1 cellular context compared by ENCODE assay signal in the genomic region with DNA sequence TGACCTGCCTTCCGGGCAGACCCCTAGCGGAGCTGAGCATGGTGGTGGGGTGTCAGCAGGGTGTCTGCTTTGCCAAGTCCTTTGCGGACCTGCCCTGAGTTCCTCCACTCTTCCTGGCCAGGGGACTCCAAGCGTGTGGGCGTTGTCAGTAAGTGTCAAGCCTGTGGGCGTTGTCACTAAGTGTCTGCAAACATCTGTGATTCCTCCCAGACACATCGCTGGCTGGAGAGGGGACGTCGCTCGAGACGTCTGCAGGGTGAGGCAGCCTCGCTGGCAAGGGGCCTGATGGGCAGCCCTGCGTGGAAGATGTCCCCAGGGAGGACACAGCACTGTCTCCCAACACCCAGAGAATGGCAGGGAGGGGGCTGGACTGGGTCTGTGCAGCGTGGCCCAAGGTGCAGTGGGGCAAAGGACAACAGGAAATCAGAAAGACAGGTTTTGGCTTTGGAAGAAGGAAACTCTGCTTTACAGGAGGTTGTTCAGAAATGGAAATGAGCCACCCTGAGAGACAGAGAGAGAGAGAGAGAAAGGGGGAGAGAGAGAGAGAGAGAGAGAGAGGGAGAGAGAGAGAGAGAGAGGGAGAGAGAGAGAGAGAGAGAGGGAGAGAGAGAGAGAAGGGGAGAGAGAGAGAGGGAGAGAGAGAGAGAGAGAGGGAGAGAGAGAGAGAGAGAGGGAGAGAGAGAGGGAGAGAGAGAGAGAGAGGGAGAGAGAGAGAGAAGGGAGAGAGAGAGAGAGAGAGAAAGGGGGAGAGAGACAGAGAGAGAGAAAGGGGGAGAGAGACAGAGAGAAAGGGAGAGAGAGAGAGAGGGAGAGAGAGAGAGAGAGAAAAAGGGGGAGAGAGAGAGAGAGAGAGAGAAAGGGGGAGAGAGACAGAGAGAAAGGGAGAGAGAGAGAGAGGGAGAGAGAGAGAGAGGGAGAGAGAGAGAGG.
TF ChIP-seq lines count a peak whose summit lies in the region.

No MANE protein-coding gene starts in this region.

TF ChIP-seq in HEK293, 187 proteins besides CTCF, POLR2A, EP300 and RAD21 (continued from another document and continues in another):
- TF ChIP-seq, protein P1, sequence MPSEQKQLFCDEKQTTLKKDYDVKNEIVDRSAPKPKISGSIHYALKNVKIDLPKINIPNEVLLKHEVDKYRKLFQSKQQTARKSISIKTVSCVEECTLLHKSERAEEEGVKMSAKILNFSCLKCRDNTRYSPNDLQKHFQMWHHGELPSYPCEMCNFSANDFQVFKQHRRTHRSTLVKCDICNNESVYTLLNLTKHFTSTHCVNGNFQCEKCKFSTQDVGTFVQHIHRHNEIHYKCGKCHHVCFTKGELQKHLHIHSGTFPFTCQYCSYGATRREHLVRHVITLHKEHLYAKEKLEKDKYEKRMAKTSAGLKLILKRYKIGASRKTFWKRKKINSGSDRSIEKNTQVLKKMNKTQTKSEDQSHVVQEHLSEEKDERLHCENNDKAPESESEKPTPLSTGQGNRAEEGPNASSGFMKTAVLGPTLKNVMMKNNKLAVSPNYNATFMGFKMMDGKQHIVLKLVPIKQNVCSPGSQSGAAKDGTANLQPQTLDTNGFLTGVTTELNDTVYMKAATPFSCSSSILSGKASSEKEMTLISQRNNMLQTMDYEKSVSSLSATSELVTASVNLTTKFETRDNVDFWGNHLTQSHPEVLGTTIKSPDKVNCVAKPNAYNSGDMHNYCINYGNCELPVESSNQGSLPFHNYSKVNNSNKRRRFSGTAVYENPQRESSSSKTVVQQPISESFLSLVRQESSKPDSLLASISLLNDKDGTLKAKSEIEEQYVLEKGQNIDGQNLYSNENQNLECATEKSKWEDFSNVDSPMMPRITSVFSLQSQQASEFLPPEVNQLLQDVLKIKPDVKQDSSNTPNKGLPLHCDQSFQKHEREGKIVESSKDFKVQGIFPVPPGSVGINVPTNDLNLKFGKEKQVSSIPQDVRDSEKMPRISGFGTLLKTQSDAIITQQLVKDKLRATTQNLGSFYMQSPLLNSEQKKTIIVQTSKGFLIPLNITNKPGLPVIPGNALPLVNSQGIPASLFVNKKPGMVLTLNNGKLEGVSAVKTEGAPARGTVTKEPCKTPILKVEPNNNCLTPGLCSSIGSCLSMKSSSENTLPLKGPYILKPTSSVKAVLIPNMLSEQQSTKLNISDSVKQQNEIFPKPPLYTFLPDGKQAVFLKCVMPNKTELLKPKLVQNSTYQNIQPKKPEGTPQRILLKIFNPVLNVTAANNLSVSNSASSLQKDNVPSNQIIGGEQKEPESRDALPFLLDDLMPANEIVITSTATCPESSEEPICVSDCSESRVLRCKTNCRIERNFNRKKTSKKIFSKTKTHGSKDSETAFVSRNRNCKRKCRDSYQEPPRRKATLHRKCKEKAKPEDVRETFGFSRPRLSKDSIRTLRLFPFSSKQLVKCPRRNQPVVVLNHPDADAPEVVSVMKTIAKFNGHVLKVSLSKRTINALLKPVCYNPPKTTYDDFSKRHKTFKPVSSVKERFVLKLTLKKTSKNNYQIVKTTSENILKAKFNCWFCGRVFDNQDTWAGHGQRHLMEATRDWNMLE (tag by site-specific recombination; conservative IDR thresholded peaks at IDR 0.05; ENCODE audit: low read depth), result no peak
- TF ChIP-seq KLF1 (tag by site-specific recombination; IDR thresholded peaks at IDR 0.05) (peak; percentile 97), BCL11A (tag by site-specific recombination; IDR thresholded peaks at IDR 0.05; ENCODE audit: low read depth) (no peak), HOXD13 (CRISPR knock-in tag; IDR thresholded peaks at IDR 0.05; ENCODE audit: borderline replicate concordance) (no peak), ZNF548 (tag by site-specific recombination; IDR thresholded peaks at IDR 0.05) (no peak), OSR2 (tag by site-specific recombination; IDR thresholded peaks at IDR 0.05) (no peak), ZNF660 (tag by site-specific recombination; IDR thresholded peaks at IDR 0.05) (no peak), KLF10 (tag by site-specific recombination; IDR thresholded peaks at IDR 0.05) (peak; percentile 79; the same call in 1 of the 2 replicates), ZNF155 (tag by site-specific recombination; IDR thresholded peaks at IDR 0.05) (no peak), ZNF350 (tag by site-specific recombination; IDR thresholded peaks at IDR 0.05) (no peak), ZNF521 (tag by site-specific recombination; IDR thresholded peaks at IDR 0.05) (no peak), ZNF677 (tag by site-specific recombination; IDR thresholded peaks at IDR 0.05) (no peak), ZFP41 (tag by site-specific recombination; IDR thresholded peaks at IDR 0.05; ENCODE audit: borderline replicate concordance) (no peak), MZF1 (tag by site-specific recombination; IDR thresholded peaks at IDR 0.05; ENCODE audit: borderline replicate concordance) (no peak), ZXDB (tag by site-specific recombination; IDR thresholded peaks at IDR 0.05) (no peak), ZFHX2 (tag by site-specific recombination; conservative IDR thresholded peaks at IDR 0.05) (peak; percentile 96), ZNF221 (tag by site-specific recombination; IDR thresholded peaks at IDR 0.05; ENCODE audit: borderline replicate concordance) (no peak), ZNF184 (tag by site-specific recombination; IDR thresholded peaks at IDR 0.05) (no peak), ZNF48 (tag by site-specific recombination; IDR thresholded peaks at IDR 0.05) (no peak), ZNF571 (tag by site-specific recombination; IDR thresholded peaks at IDR 0.05) (no peak), ZNF701 (tag by site-specific recombination; IDR thresholded peaks at IDR 0.05) (no peak), ZFP69B (tag by site-specific recombination; IDR thresholded peaks at IDR 0.05) (no peak), ZNF658 (tag by site-specific recombination; IDR thresholded peaks at IDR 0.05) (no peak), ZNF23 (tag by site-specific recombination; IDR thresholded peaks at IDR 0.05; ENCODE audit: borderline replicate concordance) (no peak), ZNF138 (tag by site-specific recombination; IDR thresholded peaks at IDR 0.05; ENCODE audit: borderline replicate concordance) (no peak), ZNF423 (tag by site-specific recombination; IDR thresholded peaks at IDR 0.05) (no peak), ZNF621 (tag by site-specific recombination; IDR thresholded peaks at IDR 0.05) (no peak), ZNF843 (tag by site-specific recombination; IDR thresholded peaks at IDR 0.05) (no peak), ZNF76 (tag by site-specific recombination; IDR thresholded peaks at IDR 0.05; ENCODE audit: borderline replicate concordance, low read depth) (no peak; the same call in 1 of the 2 replicates), IKZF3 (tag by site-specific recombination; IDR thresholded peaks at IDR 0.05) (no peak), GLIS1 (tag by site-specific recombination; IDR thresholded peaks at IDR 0.05) (peak; percentile 90), ZNF561 (tag by site-specific recombination; IDR thresholded peaks at IDR 0.05; ENCODE audit: borderline replicate concordance) (no peak), ZNF626 (tag by site-specific recombination; IDR thresholded peaks at IDR 0.05) (no peak), MEIS1 (CRISPR knock-in tag; IDR thresholded peaks at IDR 0.05; ENCODE audit: borderline replicate concordance) (no peak), ZNF354C (tag by site-specific recombination; IDR thresholded peaks at IDR 0.05; ENCODE audit: borderline replicate concordance, low read depth) (no peak)
- TF ChIP-seq, protein P2, sequence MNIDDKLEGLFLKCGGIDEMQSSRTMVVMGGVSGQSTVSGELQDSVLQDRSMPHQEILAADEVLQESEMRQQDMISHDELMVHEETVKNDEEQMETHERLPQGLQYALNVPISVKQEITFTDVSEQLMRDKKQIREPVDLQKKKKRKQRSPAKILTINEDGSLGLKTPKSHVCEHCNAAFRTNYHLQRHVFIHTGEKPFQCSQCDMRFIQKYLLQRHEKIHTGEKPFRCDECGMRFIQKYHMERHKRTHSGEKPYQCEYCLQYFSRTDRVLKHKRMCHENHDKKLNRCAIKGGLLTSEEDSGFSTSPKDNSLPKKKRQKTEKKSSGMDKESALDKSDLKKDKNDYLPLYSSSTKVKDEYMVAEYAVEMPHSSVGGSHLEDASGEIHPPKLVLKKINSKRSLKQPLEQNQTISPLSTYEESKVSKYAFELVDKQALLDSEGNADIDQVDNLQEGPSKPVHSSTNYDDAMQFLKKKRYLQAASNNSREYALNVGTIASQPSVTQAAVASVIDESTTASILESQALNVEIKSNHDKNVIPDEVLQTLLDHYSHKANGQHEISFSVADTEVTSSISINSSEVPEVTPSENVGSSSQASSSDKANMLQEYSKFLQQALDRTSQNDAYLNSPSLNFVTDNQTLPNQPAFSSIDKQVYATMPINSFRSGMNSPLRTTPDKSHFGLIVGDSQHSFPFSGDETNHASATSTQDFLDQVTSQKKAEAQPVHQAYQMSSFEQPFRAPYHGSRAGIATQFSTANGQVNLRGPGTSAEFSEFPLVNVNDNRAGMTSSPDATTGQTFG (tag by site-specific recombination; IDR thresholded peaks at IDR 0.05; ENCODE audit: borderline replicate concordance), result no peak
- TF ChIP-seq, protein P3, sequence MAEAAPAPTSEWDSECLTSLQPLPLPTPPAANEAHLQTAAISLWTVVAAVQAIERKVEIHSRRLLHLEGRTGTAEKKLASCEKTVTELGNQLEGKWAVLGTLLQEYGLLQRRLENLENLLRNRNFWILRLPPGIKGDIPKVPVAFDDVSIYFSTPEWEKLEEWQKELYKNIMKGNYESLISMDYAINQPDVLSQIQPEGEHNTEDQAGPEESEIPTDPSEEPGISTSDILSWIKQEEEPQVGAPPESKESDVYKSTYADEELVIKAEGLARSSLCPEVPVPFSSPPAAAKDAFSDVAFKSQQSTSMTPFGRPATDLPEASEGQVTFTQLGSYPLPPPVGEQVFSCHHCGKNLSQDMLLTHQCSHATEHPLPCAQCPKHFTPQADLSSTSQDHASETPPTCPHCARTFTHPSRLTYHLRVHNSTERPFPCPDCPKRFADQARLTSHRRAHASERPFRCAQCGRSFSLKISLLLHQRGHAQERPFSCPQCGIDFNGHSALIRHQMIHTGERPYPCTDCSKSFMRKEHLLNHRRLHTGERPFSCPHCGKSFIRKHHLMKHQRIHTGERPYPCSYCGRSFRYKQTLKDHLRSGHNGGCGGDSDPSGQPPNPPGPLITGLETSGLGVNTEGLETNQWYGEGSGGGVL (tag by site-specific recombination; IDR thresholded peaks at IDR 0.05), result no peak
- TF ChIP-seq, protein P4, sequence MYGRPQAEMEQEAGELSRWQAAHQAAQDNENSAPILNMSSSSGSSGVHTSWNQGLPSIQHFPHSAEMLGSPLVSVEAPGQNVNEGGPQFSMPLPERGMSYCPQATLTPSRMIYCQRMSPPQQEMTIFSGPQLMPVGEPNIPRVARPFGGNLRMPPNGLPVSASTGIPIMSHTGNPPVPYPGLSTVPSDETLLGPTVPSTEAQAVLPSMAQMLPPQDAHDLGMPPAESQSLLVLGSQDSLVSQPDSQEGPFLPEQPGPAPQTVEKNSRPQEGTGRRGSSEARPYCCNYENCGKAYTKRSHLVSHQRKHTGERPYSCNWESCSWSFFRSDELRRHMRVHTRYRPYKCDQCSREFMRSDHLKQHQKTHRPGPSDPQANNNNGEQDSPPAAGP (tag by site-specific recombination; IDR thresholded peaks at IDR 0.05), result no peak; the same call in 1 of the 2 replicates
- TF ChIP-seq, protein P5, sequence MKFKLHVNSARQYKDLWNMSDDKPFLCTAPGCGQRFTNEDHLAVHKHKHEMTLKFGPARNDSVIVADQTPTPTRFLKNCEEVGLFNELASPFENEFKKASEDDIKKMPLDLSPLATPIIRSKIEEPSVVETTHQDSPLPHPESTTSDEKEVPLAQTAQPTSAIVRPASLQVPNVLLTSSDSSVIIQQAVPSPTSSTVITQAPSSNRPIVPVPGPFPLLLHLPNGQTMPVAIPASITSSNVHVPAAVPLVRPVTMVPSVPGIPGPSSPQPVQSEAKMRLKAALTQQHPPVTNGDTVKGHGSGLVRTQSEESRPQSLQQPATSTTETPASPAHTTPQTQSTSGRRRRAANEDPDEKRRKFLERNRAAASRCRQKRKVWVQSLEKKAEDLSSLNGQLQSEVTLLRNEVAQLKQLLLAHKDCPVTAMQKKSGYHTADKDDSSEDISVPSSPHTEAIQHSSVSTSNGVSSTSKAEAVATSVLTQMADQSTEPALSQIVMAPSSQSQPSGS (tag by site-specific recombination; IDR thresholded peaks at IDR 0.05; ENCODE audit: low read depth), result no peak
- TF ChIP-seq, protein P6, sequence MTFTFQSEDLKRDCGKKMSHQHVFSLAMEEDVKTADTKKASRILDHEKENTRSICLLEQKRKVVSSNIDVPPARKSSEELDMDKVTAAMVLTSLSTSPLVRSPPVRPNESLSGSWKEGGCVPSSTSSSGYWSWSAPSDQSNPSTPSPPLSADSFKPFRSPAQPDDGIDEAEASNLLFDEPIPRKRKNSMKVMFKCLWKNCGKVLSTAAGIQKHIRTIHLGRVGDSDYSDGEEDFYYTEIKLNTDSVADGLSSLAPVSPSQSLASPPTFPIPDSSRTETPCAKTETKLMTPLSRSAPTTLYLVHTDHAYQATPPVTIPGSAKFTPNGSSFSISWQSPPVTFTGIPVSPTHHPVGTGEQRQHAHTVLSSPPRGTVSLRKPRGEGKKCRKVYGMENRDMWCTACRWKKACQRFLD (tag by site-specific recombination; IDR thresholded peaks at IDR 0.05), result no peak
- TF ChIP-seq, protein P7, sequence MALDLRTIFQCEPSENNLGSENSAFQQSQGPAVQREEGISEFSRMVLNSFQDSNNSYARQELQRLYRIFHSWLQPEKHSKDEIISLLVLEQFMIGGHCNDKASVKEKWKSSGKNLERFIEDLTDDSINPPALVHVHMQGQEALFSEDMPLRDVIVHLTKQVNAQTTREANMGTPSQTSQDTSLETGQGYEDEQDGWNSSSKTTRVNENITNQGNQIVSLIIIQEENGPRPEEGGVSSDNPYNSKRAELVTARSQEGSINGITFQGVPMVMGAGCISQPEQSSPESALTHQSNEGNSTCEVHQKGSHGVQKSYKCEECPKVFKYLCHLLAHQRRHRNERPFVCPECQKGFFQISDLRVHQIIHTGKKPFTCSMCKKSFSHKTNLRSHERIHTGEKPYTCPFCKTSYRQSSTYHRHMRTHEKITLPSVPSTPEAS (tag by site-specific recombination; IDR thresholded peaks at IDR 0.05), result no peak
- TF ChIP-seq, protein P8, sequence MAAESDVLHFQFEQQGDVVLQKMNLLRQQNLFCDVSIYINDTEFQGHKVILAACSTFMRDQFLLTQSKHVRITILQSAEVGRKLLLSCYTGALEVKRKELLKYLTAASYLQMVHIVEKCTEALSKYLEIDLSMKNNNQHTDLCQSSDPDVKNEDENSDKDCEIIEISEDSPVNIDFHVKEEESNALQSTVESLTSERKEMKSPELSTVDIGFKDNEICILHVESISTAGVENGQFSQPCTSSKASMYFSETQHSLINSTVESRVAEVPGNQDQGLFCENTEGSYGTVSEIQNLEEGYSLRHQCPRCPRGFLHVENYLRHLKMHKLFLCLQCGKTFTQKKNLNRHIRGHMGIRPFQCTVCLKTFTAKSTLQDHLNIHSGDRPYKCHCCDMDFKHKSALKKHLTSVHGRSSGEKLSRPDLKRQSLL (tag by site-specific recombination; IDR thresholded peaks at IDR 0.05), result no peak
